23 cellular contexts compared by ENCODE assay signal in the genomic region with DNA sequence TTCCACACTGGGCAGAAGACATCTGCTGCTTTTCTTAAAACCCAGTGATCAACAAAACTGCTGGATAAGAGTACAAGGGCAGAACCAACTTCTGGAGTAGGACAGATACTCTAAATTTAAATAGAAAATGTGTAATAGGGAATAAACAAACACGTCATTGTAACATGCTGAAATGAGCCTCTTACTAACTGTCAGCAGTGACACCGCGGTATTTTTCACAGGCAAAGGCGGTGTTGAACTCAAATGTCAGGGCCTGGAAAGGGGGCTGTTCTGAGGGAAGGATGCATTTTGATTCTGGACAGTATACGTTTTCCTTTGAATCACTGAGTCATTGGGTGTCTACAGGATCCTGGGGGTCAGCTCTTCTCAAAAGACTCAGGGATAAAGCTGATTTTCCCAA.
"Had no signal": no experiment of that assay in that cellular context is flagged by ENCODE, and none has a peak within 500 bp of the region (broad histone marks: within the 10 kb centered on the region; RNA-seq: fewer than 3 reads in every experiment).

No MANE protein-coding gene starts in this region.

- ATAC-seq: activated CD8-positive, alpha-beta memory T cell treated with anti-CD3 and anti-CD28 coated beads, Interleukin-2, amount 10 ng/mL, durations not matched to agents 7 days and 5 days; body of pancreas; left lobe of liver; naive thymus-derived CD4-positive, alpha-beta T cell; stimulated activated naive CD8-positive, alpha-beta T cell treated with anti-CD3 and anti-CD28 coated beads, Interleukin-15, amount 100 ng/mL, for 72 hours had no signal

- H3K27me3 Mint-ChIP-seq: activated CD4-positive, alpha-beta memory T cell treated with anti-CD3 and anti-CD28 coated beads, Interleukin-2, amount 10 ng/mL, durations not matched to agents 7 days and 5 days; activated CD4-positive, alpha-beta T cell treated with anti-CD3 and anti-CD28 coated beads, Interleukin-2, amount 10 ng/mL, durations not matched to agents 24 days and 14 days; activated CD8-positive, alpha-beta memory T cell treated with anti-CD3 and anti-CD28 coated beads, Interleukin-2, amount 10 ng/mL, durations not matched to agents 7 days and 5 days; activated naive CD8-positive, alpha-beta T cell treated with anti-CD3 and anti-CD28 coated beads for 36 hours; naive thymus-derived CD4-positive, alpha-beta T cell; stimulated activated naive CD8-positive, alpha-beta T cell treated with anti-CD3 and anti-CD28 coated beads, Interleukin-15, amount 100 ng/mL, for 72 hours had no signal

- H3K4me3 Mint-ChIP-seq: activated CD4-positive, alpha-beta memory T cell treated with anti-CD3 and anti-CD28 coated beads, Interleukin-2, amount 10 ng/mL, durations not matched to agents 7 days and 5 days; activated CD4-positive, alpha-beta T cell treated with anti-CD3 and anti-CD28 coated beads, Interleukin-2, amount 10 ng/mL, durations not matched to agents 24 days and 14 days; activated CD8-positive, alpha-beta memory T cell treated with anti-CD3 and anti-CD28 coated beads, Interleukin-2, amount 10 ng/mL, durations not matched to agents 7 days and 5 days; activated naive CD8-positive, alpha-beta T cell treated with anti-CD3 and anti-CD28 coated beads for 36 hours; activated T-helper 1 cell treated with anti-CD3 and anti-CD28 coated beads, Interleukin-12 subunit alpha, Interleukin-12 subunit beta, Interleukin-2, Interleukin-4 antibody, amounts not matched to agents 30 ng/mL and 10 ng/mL and 1 ng/mL, durations not matched to agents 14 hours and 24 hours and 36 hours; naive thymus-derived CD4-positive, alpha-beta T cell; neural progenitor cell; stimulated activated naive CD8-positive, alpha-beta T cell treated with anti-CD3 and anti-CD28 coated beads, Interleukin-15, amount 100 ng/mL, for 72 hours; T-helper 1 cell treated with Interleukin-12 subunit alpha and Interleukin-12 subunit beta and Interleukin-4 antibody, amounts not matched to agents 30 μg/mL and 1 μg/mL, for 36 hours had no signal

- H3K4me1 ChIP-seq: body of pancreas, suprapubic skin, transverse colon had no signal

- DNase-seq: activated CD4-positive, alpha-beta memory T cell treated with anti-CD3 and anti-CD28 coated beads, Interleukin-2, amount 10 ng/mL, durations not matched to agents 7 days and 5 days; activated CD4-positive, alpha-beta T cell treated with anti-CD3 and anti-CD28 coated beads, Interleukin-2, amount 10 ng/mL, durations not matched to agents 24 days and 14 days; activated CD4-positive, CD25-positive, alpha-beta regulatory T cell; activated CD8-positive, alpha-beta memory T cell treated with anti-CD3 and anti-CD28 coated beads, Interleukin-2, amount 10 ng/mL, durations not matched to agents 7 days and 5 days; activated gamma-delta T cell treated with Interleukin-2 at 50 U/mL for 16 hours; activated naive CD8-positive, alpha-beta T cell treated with anti-CD3 and anti-CD28 coated beads for 36 hours; activated T-cell treated with anti-CD3 and anti-CD28 coated beads for 4 hours; amygdala; body of pancreas; cortex of kidney; kidney; naive thymus-derived CD4-positive, alpha-beta T cell; retina; stimulated activated CD4-positive, alpha-beta T cell treated with anti-CD3 and anti-CD28 coated beads, Interleukin-12 subunit alpha, Interleukin-12 subunit beta, amount 100 ng/mL, for 4 hours; stimulated activated naive CD8-positive, alpha-beta T cell treated with anti-CD3 and anti-CD28 coated beads, Interleukin-15, amount 100 ng/mL, for 72 hours; transverse colon had no signal

- H3K9me3 Mint-ChIP-seq: activated CD4-positive, alpha-beta memory T cell treated with anti-CD3 and anti-CD28 coated beads, Interleukin-2, amount 10 ng/mL, durations not matched to agents 7 days and 5 days; activated CD4-positive, alpha-beta T cell treated with anti-CD3 and anti-CD28 coated beads, Interleukin-2, amount 10 ng/mL, durations not matched to agents 24 days and 14 days; activated naive CD8-positive, alpha-beta T cell treated with anti-CD3 and anti-CD28 coated beads for 36 hours; activated T-helper 1 cell treated with anti-CD3 and anti-CD28 coated beads, Interleukin-12 subunit alpha, Interleukin-12 subunit beta, Interleukin-2, Interleukin-4 antibody, amounts not matched to agents 30 ng/mL and 10 ng/mL and 1 ng/mL, durations not matched to agents 14 hours and 24 hours and 36 hours; naive thymus-derived CD4-positive, alpha-beta T cell; neural progenitor cell; stimulated activated naive CD8-positive, alpha-beta T cell treated with anti-CD3 and anti-CD28 coated beads, Interleukin-15, amount 100 ng/mL, for 72 hours; T-helper 1 cell treated with Interleukin-12 subunit alpha and Interleukin-12 subunit beta and Interleukin-4 antibody, amounts not matched to agents 30 μg/mL and 1 μg/mL, for 36 hours had no signal

- H3K9ac ChIP-seq: neural progenitor cell had no signal

- H2AFZ ChIP-seq: neural progenitor cell had no signal

- H3K4me1 Mint-ChIP-seq: activated CD4-positive, alpha-beta T cell treated with anti-CD3 and anti-CD28 coated beads, Interleukin-2, amount 10 ng/mL, durations not matched to agents 24 days and 14 days had no signal

- H3K4me3 ChIP-seq: body of pancreas, cardiac muscle cell, lung, neural progenitor cell, suprapubic skin, transverse colon had no signal

- H3K27ac ChIP-seq: body of pancreas, cardiac muscle cell, neural progenitor cell, suprapubic skin, transverse colon had no signal

- H3K9me3 ChIP-seq: body of pancreas, suprapubic skin, transverse colon had no signal

- H3K27ac Mint-ChIP-seq: activated CD4-positive, alpha-beta memory T cell treated with anti-CD3 and anti-CD28 coated beads, Interleukin-2, amount 10 ng/mL, durations not matched to agents 7 days and 5 days; activated CD4-positive, alpha-beta T cell treated with anti-CD3 and anti-CD28 coated beads, Interleukin-2, amount 10 ng/mL, durations not matched to agents 24 days and 14 days; activated CD8-positive, alpha-beta memory T cell treated with anti-CD3 and anti-CD28 coated beads, Interleukin-2, amount 10 ng/mL, durations not matched to agents 7 days and 5 days; activated naive CD8-positive, alpha-beta T cell treated with anti-CD3 and anti-CD28 coated beads for 36 hours; activated T-helper 1 cell treated with anti-CD3 and anti-CD28 coated beads, Interleukin-12 subunit alpha, Interleukin-12 subunit beta, Interleukin-2, Interleukin-4 antibody, amounts not matched to agents 30 ng/mL and 10 ng/mL and 1 ng/mL, durations not matched to agents 14 hours and 24 hours and 36 hours; neural progenitor cell; stimulated activated naive CD8-positive, alpha-beta T cell treated with anti-CD3 and anti-CD28 coated beads, Interleukin-15, amount 100 ng/mL, for 72 hours; T-helper 1 cell treated with Interleukin-12 subunit alpha and Interleukin-12 subunit beta and Interleukin-4 antibody, amounts not matched to agents 30 μg/mL and 1 μg/mL, for 36 hours had no signal

- H3K36me3 ChIP-seq: cardiac muscle cell, neural progenitor cell had no signal

- H3K4me2 ChIP-seq: neural progenitor cell had no signal

- H3K27me3 ChIP-seq: body of pancreas, cardiac muscle cell, neural progenitor cell, suprapubic skin, transverse colon had no signal
